In the genomic region with DNA sequence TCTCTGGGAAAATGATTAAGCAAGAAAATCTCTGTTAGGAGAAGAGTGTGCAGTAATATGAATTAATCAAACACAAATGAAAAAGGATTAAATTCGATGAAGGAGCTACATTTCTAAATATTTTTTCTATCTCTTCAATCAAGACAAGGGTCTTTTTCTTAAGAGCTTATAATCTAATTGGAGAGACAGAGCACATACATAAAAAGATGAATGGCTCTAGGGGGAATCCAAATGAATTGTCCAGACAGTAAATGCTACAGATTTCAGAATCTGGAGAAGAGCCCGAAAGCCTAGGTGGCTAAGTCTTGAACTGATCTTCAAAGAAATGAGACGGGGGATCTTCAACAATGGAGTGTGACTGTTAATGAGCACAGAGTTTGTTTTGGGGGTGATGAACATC, we compare ENCODE assay signal across 1 cellular context.
TF ChIP-seq lines count a peak whose summit lies in the region.

No MANE protein-coding gene starts in this region.

TF ChIP-seq in SK-N-SH, 30 proteins besides CTCF, POLR2A, EP300 and RAD21 (continued from another document):
- TF ChIP-seq, protein P1, sequence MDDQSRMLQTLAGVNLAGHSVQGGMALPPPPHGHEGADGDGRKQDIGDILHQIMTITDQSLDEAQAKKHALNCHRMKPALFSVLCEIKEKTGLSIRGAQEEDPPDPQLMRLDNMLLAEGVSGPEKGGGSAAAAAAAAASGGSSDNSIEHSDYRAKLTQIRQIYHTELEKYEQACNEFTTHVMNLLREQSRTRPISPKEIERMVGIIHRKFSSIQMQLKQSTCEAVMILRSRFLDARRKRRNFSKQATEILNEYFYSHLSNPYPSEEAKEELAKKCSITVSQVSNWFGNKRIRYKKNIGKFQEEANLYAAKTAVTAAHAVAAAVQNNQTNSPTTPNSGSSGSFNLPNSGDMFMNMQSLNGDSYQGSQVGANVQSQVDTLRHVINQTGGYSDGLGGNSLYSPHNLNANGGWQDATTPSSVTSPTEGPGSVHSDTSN (IDR thresholded peaks at IDR 0.05) = no peak
- TF ChIP-seq POLR2AphosphoS5 (IDR thresholded peaks at IDR 0.05; ENCODE audit: low read depth, low read length) (no peak), GATA2 (CRISPR knock-in tag; IDR thresholded peaks at IDR 0.05) (no peak), CHD2 (IDR thresholded peaks at IDR 0.05; ENCODE audit: low read length, partially characterized antibody) (no peak), RCOR1 (IDR thresholded peaks at IDR 0.05; ENCODE audit: low read length) (no peak)
